In genomic region chr7:138120140-138120827, GRCh38 we compare ENCODE assay signal across 29 cellular contexts. TPM values are rescaled to one million over a fixed set of nuclear protein-coding genes. Genes with fewer than 3 reads are reported as not detected.
"Had no signal": no experiment of that assay in that cellular context is flagged by ENCODE, and none has a peak within 500 bp of the region (broad histone marks: within the 10 kb centered on the region; RNA-seq: fewer than 3 reads in every experiment).

No MANE protein-coding gene starts in this region.

- H3K4me3 Mint-ChIP-seq: activated CD8-positive, alpha-beta T cell treated with anti-CD3 and anti-CD28 coated beads for 36 hours; activated naive CD4-positive, alpha-beta T cell treated with anti-CD3 and anti-CD28 coated beads, Interleukin-2, amount 10 ng/mL, durations not matched to agents 7 days and 5 days; activated naive CD8-positive, alpha-beta T cell treated with anti-CD3 and anti-CD28 coated beads, Interleukin-2, amount 10 ng/mL, durations not matched to agents 7 days and 5 days; brain; dendritic cell treated with granulocyte-macrophage colony-stimulating factor and Interleukin-4, amounts not matched to agents 40 ng/mL and 50 ng/mL, for 4 days; effector memory CD8-positive, alpha-beta T cell had no signal

- H3K27me3 ChIP-seq: ascending aorta, breast epithelium, cardiac muscle cell, dorsolateral prefrontal cortex, esophagus muscularis mucosa, foreskin keratinocyte, gastrocnemius medialis had no signal

- ATAC-seq: activated CD8-positive, alpha-beta T cell treated with anti-CD3 and anti-CD28 coated beads for 36 hours; activated naive CD4-positive, alpha-beta T cell treated with anti-CD3 and anti-CD28 coated beads, Interleukin-2, amount 50 U/mL, for 72 hours; effector memory CD8-positive, alpha-beta T cell; foreskin keratinocyte; gastrocnemius medialis had no signal

- H3K4me1 ChIP-seq: ascending aorta, breast epithelium, esophagus muscularis mucosa, foreskin keratinocyte, gastrocnemius medialis had no signal

- DNase-seq: activated CD4-positive, alpha-beta T cell treated with anti-CD3 and anti-CD28 coated beads for 1 hour; activated CD4-positive, alpha-beta T cell treated with anti-CD3 and anti-CD28 coated beads for 48 hours; activated CD4-positive, alpha-beta T cell treated with anti-CD3 and anti-CD28 coated beads, Interleukin-2, amount 50 U/mL, for 1 hour; activated CD4-positive, alpha-beta T cell treated with anti-CD3 and anti-CD28 coated beads, Interleukin-2, amount 50 U/mL, for 48 hours; activated CD8-positive, alpha-beta memory T cell treated with anti-CD3 and anti-CD28 coated beads for 24 hours; activated CD8-positive, alpha-beta T cell treated with anti-CD3 and anti-CD28 coated beads for 36 hours; activated gamma-delta T cell; activated naive CD4-positive, alpha-beta T cell; activated naive CD4-positive, alpha-beta T cell treated with anti-CD3 and anti-CD28 coated beads, Interleukin-2, amount 10 ng/mL, durations not matched to agents 7 days and 5 days; activated naive CD8-positive, alpha-beta T cell treated with anti-CD3 and anti-CD28 coated beads, Interleukin-2, amount 10 ng/mL, durations not matched to agents 7 days and 5 days; activated T-cell treated with anti-CD3 and anti-CD28 coated beads, Interleukin-2, amount 50 U/mL, for 48 hours; central memory CD4-positive, alpha-beta T cell; dorsolateral prefrontal cortex; effector memory CD8-positive, alpha-beta T cell; erythroblast; foreskin keratinocyte; gastrocnemius medialis; glutamatergic neuron; T-helper 2 cell had no signal

- H3K36me3 Mint-ChIP-seq: activated naive CD4-positive, alpha-beta T cell treated with anti-CD3 and anti-CD28 coated beads, Interleukin-2, amount 10 ng/mL, durations not matched to agents 7 days and 5 days; activated naive CD4-positive, alpha-beta T cell treated with anti-CD3 and anti-CD28 coated beads, Interleukin-2, amount 50 U/mL, for 72 hours; activated naive CD8-positive, alpha-beta T cell treated with anti-CD3 and anti-CD28 coated beads, Interleukin-2, amount 10 ng/mL, durations not matched to agents 7 days and 5 days; brain had no signal

- H3K9me3 ChIP-seq: ascending aorta, esophagus muscularis mucosa, gastrocnemius medialis had no signal

- H3K27ac ChIP-seq: ascending aorta, breast epithelium, coronary artery, dorsolateral prefrontal cortex, esophagus muscularis mucosa, foreskin keratinocyte, gastrocnemius medialis had no signal

- H3K27me3 Mint-ChIP-seq: dendritic cell treated with granulocyte-macrophage colony-stimulating factor and Interleukin-4, amounts not matched to agents 40 ng/mL and 50 ng/mL, for 4 days had no signal

- H3K9me3 Mint-ChIP-seq: activated CD8-positive, alpha-beta T cell treated with anti-CD3 and anti-CD28 coated beads for 36 hours; activated naive CD4-positive, alpha-beta T cell treated with anti-CD3 and anti-CD28 coated beads, Interleukin-2, amount 10 ng/mL, durations not matched to agents 7 days and 5 days; activated naive CD4-positive, alpha-beta T cell treated with anti-CD3 and anti-CD28 coated beads, Interleukin-2, amount 50 U/mL, for 72 hours; activated naive CD8-positive, alpha-beta T cell treated with anti-CD3 and anti-CD28 coated beads, Interleukin-2, amount 10 ng/mL, durations not matched to agents 7 days and 5 days; brain; effector memory CD8-positive, alpha-beta T cell had no signal

- H3K4me1 Mint-ChIP-seq: activated naive CD4-positive, alpha-beta T cell treated with anti-CD3 and anti-CD28 coated beads, Interleukin-2, amount 10 ng/mL, durations not matched to agents 7 days and 5 days; activated naive CD8-positive, alpha-beta T cell treated with anti-CD3 and anti-CD28 coated beads, Interleukin-2, amount 10 ng/mL, durations not matched to agents 7 days and 5 days had no signal

- H3K27ac Mint-ChIP-seq: activated CD8-positive, alpha-beta T cell treated with anti-CD3 and anti-CD28 coated beads for 36 hours; activated naive CD4-positive, alpha-beta T cell treated with anti-CD3 and anti-CD28 coated beads, Interleukin-2, amount 10 ng/mL, durations not matched to agents 7 days and 5 days; activated naive CD8-positive, alpha-beta T cell treated with anti-CD3 and anti-CD28 coated beads, Interleukin-2, amount 10 ng/mL, durations not matched to agents 7 days and 5 days; brain; dendritic cell treated with granulocyte-macrophage colony-stimulating factor and Interleukin-4, amounts not matched to agents 40 ng/mL and 50 ng/mL, for 4 days; effector memory CD8-positive, alpha-beta T cell had no signal

- H3K4me3 ChIP-seq: ascending aorta, breast epithelium, cardiac muscle cell, coronary artery, dorsolateral prefrontal cortex, esophagus muscularis mucosa, gastrocnemius medialis had no signal

- H3K36me3 ChIP-seq: ascending aorta, breast epithelium, cardiac muscle cell, esophagus muscularis mucosa, gastrocnemius medialis had no signal

RNA-seq across cellular contexts. Expression of gene AKR1D1, which starts 44.0 kb away (rescaled TPM):
- total RNA-seq: activated CD8-positive, alpha-beta T cell treated with anti-CD3 and anti-CD28 coated beads for 36 hours; activated naive CD4-positive, alpha-beta T cell treated with anti-CD3 and anti-CD28 coated beads, Interleukin-2, amount 50 U/mL, for 72 hours; activated naive CD8-positive, alpha-beta T cell treated with anti-CD3 and anti-CD28 coated beads, Interleukin-2, amount 10 ng/mL, durations not matched to agents 7 days and 5 days; ascending aorta; cardiac muscle cell; cerebellum; dorsolateral prefrontal cortex; esophagus muscularis mucosa; foreskin keratinocyte; T-helper 1 cell treated with Interleukin-12 subunit alpha and Interleukin-12 subunit beta and Interleukin-4 antibody, amounts not matched to agents 30 ng/mL and 1 ng/mL, for 36 hours had no signal
- polyA plus RNA-seq: foreskin keratinocyte had no signal
